ENCODE assay signal across 33 cellular contexts in the genomic region with DNA sequence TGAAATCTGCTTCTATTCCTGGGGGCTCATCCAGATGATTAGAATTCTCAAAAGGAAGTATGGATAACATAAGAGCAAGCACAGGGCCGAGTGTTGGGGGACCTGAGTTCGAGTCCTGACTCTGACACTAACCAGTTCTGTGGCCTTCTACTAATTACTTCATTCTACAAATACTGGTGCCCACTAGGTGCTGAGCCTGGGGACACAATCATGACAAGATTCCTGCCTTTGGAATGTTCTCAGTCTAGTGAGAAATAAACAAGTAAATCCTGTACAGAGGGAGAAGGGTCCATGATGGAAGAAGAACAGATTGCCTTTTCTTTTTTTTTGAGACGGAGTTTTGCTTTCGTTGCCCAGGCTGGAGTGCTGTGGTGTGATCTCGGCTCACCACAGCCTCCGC. TPM values are rescaled to one million over a fixed set of nuclear protein-coding genes. Genes with fewer than 3 reads are reported as not detected.
"Had no signal": no experiment of that assay in that cellular context is flagged by ENCODE, and none has a peak within 500 bp of the region (broad histone marks: within the 10 kb centered on the region; RNA-seq: fewer than 3 reads in every experiment).

No MANE protein-coding gene starts in this region.

- H3K27ac ChIP-seq: cardiac muscle cell, SJCRH30 had no signal

- H3K27ac Mint-ChIP-seq: activated CD4-positive, alpha-beta T cell treated with anti-CD3 and anti-CD28 coated beads, Interleukin-2, amount 10 ng/mL, durations not matched to agents 7 days and 5 days; activated naive CD4-positive, alpha-beta T cell treated with anti-CD3 and anti-CD28 coated beads for 36 hours; activated naive CD8-positive, alpha-beta T cell; T-helper 1 cell treated with Interleukin-12 subunit alpha and Interleukin-12 subunit beta and Interleukin-4 antibody, amounts not matched to agents 30 μg/mL and 1 μg/mL, for 36 hours had no signal

- FAIRE-seq: astrocyte, TTC549 had no signal

- H3K4me3 ChIP-seq: cardiac muscle cell, MG63, SJCRH30 had no signal

- H3K9me3 Mint-ChIP-seq: activated CD4-positive, alpha-beta memory T cell treated with anti-CD3 and anti-CD28 coated beads for 36 hours; activated CD4-positive, alpha-beta T cell treated with anti-CD3 and anti-CD28 coated beads, Interleukin-2, amount 10 ng/mL, durations not matched to agents 7 days and 5 days; activated naive CD4-positive, alpha-beta T cell treated with anti-CD3 and anti-CD28 coated beads for 36 hours; activated T-cell treated with anti-CD3 and anti-CD28 coated beads, Interleukin-2, amount 50 U/mL, for 4 hours; T-helper 1 cell treated with Interleukin-12 subunit alpha and Interleukin-12 subunit beta and Interleukin-4 antibody, amounts not matched to agents 30 μg/mL and 1 μg/mL, for 36 hours had no signal

- H3K36me3 ChIP-seq: brain microvascular endothelial cell, cardiac muscle cell, MG63, SJCRH30 had no signal

- DNase-seq: activated CD4-positive, alpha-beta memory T cell treated with anti-CD3 and anti-CD28 coated beads for 36 hours; activated CD4-positive, alpha-beta T cell treated with anti-CD3 and anti-CD28 coated beads, Interleukin-2, amount 10 ng/mL, durations not matched to agents 7 days and 5 days; activated CD4-positive, CD25-positive, alpha-beta regulatory T cell; activated CD8-positive, alpha-beta memory T cell treated with anti-CD3 and anti-CD28 coated beads for 24 hours; activated gamma-delta T cell; activated naive CD4-positive, alpha-beta T cell treated with anti-CD3 and anti-CD28 coated beads for 36 hours; activated T-cell treated with anti-CD3 and anti-CD28 coated beads, Interleukin-2, amount 50 U/mL, for 4 hours; amygdala; brain microvascular endothelial cell; MG63; MV-4-11; NCI-H1092 treated with DMSO at 0.1 percent for 48 hours; NCI-H1417 treated with DMSO at 0.1 percent for 48 hours; NCI-H1694; NCI-H2029; NCI-H2107; NCI-H2171 treated with DMSO at 0.1 percent for 48 hours; NCI-H226; NCI-H526 treated with DMSO at 0.1 percent for 48 hours; NCI-H82; RPMI8226; SW 1271; T-helper 9 cell had no signal

- H3K36me3 Mint-ChIP-seq: activated CD4-positive, alpha-beta memory T cell treated with anti-CD3 and anti-CD28 coated beads for 36 hours; activated naive CD8-positive, alpha-beta T cell had no signal

- ATAC-seq: activated T-cell treated with anti-CD3 and anti-CD28 coated beads, Interleukin-2, amount 50 U/mL, for 4 hours; Right ventricle myocardium inferior; SK-N-SH treated with all-trans-retinoic acid at 6 μM for 48 hours had no signal

- H3K9me3 ChIP-seq: MG63, SJCRH30 had no signal

- H3K27me3 ChIP-seq: cardiac muscle cell, MG63 had no signal

- H3K4me3 Mint-ChIP-seq: activated CD4-positive, alpha-beta memory T cell treated with anti-CD3 and anti-CD28 coated beads for 36 hours; activated CD4-positive, alpha-beta T cell treated with anti-CD3 and anti-CD28 coated beads, Interleukin-2, amount 10 ng/mL, durations not matched to agents 7 days and 5 days; activated naive CD4-positive, alpha-beta T cell treated with anti-CD3 and anti-CD28 coated beads for 36 hours; activated naive CD8-positive, alpha-beta T cell; activated T-cell treated with anti-CD3 and anti-CD28 coated beads, Interleukin-2, amount 50 U/mL, for 4 hours; T-helper 1 cell treated with Interleukin-12 subunit alpha and Interleukin-12 subunit beta and Interleukin-4 antibody, amounts not matched to agents 30 μg/mL and 1 μg/mL, for 36 hours had no signal

RNA-seq across cellular contexts. Expression of a gene that starts 32.9 kb away (rescaled TPM):
- total RNA-seq: activated CD4-positive, alpha-beta memory T cell treated with anti-CD3 and anti-CD28 coated beads for 36 hours; activated CD4-positive, alpha-beta T cell treated with anti-CD3 and anti-CD28 coated beads, Interleukin-2, amount 10 ng/mL, durations not matched to agents 7 days and 5 days; activated naive CD4-positive, alpha-beta T cell treated with anti-CD3 and anti-CD28 coated beads for 36 hours; NCI-H460; OCI-LY7; Right ventricle myocardium inferior; SJCRH30 had no signal
